ENCODE assay signal across 8 cellular contexts in genomic region chr12:102917026-102917787, GRCh38. TPM values are rescaled to one million over a fixed set of nuclear protein-coding genes. Genes with fewer than 3 reads are reported as not detected.
DNase-seq lines count a peak whose midpoint lies in the region; ATAC-seq, FAIRE-seq and TF ChIP-seq lines count a peak whose summit lies in the region.
"Had no signal": no experiment of that assay in that cellular context is flagged by ENCODE, and none has a peak within 500 bp of the region (broad histone marks: within the 10 kb centered on the region; RNA-seq: fewer than 3 reads in every experiment).

Gene PAH (minus strand): TSS chr12:102917244. CDS start chr12:102917130, 114 bp downstream.

- H3K4me1 ChIP-seq in kidney (ENCODE audit: control insufficient read depth in 1 of 2, insufficient read depth in 1 of 2, low read depth in 1 of 2, low read length in 2 of 2) (peaks cover 0 to 7% of the 10 kb centered on the region in 2 donors), upper lobe of left lung (peaks cover 0 to 7% (median 0%) of the 10 kb centered on the region in 4 donors)

- peak; percentile 40 for DNase-seq in activated CD8-positive, alpha-beta memory T cell treated with anti-CD3 and anti-CD28 coated beads, Interleukin-2, amount 10 ng/mL, durations not matched to agents 7 days and 5 days
- DNase-seq in kidney (peak; percentile 76), upper lobe of left lung (peak; percentile 24 to 61), cerebellar cortex (ENCODE audit: low spot score) (no peak), GF-D8 (lab: John Stamatoyannopoulos, UW) (no peak)

- no peaks in the 10 kb centered on the region for H3K9me3 ChIP-seq in kidney (ENCODE audit: control insufficient read depth in 1 of 2, low read length in 2 of 2)
- H3K9me3 ChIP-seq in upper lobe of left lung, result no peaks in the 10 kb centered on the region

- H3K27ac Mint-ChIP-seq in activated CD8-positive, alpha-beta memory T cell treated with anti-CD3 and anti-CD28 coated beads, Interleukin-2, amount 10 ng/mL, durations not matched to agents 7 days and 5 days, result no peak within 1 kb of the TSS

- peak within 1 kb of the TSS; percentile 48 to 81 for H3K27ac ChIP-seq in kidney (ENCODE audit: low read depth in 2 of 2, low read length in 2 of 2)
- no peak within 1 kb of the TSS for H3K27ac ChIP-seq in upper lobe of left lung

- H3K4me3 ChIP-seq in kidney (ENCODE audit: low read length in 2 of 2) (peak within 1 kb of the TSS; percentile 54 to 72), upper lobe of left lung (peak within 1 kb of the TSS in 3 of 4 donors; percentile 15 to 40 (median 27))

- WGBS in upper lobe of left lung, 2 donors, result 1 to 7% methylated on average over 16 to 30 of the region's 30 CpGs

- TF ChIP-seq POLR2A in GM19099 (IDR thresholded peaks at IDR 0.05; ENCODE audit: extremely low read depth, insufficient read length, low read depth), result peak; percentile 30
- TF ChIP-seq POLR2A in upper lobe of left lung (IDR thresholded peaks at IDR 0.05), result no peak

- TF ChIP-seq EP300 in upper lobe of left lung (IDR thresholded peaks at IDR 0.05), result no peak

- CTCF ChIA-PET in activated CD8-positive, alpha-beta memory T cell treated with anti-CD3 and anti-CD28 coated beads, Interleukin-2, amount 10 ng/mL, durations not matched to agents 7 days and 5 days (lab: Charles Lee), result interaction anchor here (0.9 to 1.3 kb wide), 2 partner anchors 12 to 631 kb away, joined by 3 read pairs; no protein-coding TSS in a partner anchor

- H3K9ac ChIP-seq in kidney (ENCODE audit: low read length in 2 of 2), result peak within 1 kb of the TSS in 1 of 2 donors; percentile 31

- no peak for FAIRE-seq in kidney (lab: Jason Lieb, UNC)

- no peaks in the 10 kb centered on the region for H3K27me3 ChIP-seq in upper lobe of left lung

- H3K4me1 Mint-ChIP-seq in activated CD8-positive, alpha-beta memory T cell treated with anti-CD3 and anti-CD28 coated beads, Interleukin-2, amount 10 ng/mL, durations not matched to agents 7 days and 5 days, result peaks cover 2% of the 10 kb centered on the region

- TF ChIP-seq CTCF in kidney (IDR thresholded peaks at IDR 0.05; ENCODE audit: borderline replicate concordance, extremely low read depth, insufficient read depth) (no peak), upper lobe of left lung (IDR thresholded peaks at IDR 0.05) (no peak)

- intact Hi-C loops in kidney (cut with DNase I), result no loop called here

- H3K36me3 Mint-ChIP-seq in activated CD8-positive, alpha-beta memory T cell treated with anti-CD3 and anti-CD28 coated beads, Interleukin-2, amount 10 ng/mL, durations not matched to agents 7 days and 5 days, result no peaks in the 10 kb centered on the region

- no peaks in the 10 kb centered on the region for H3K27me3 Mint-ChIP-seq in activated CD8-positive, alpha-beta memory T cell treated with anti-CD3 and anti-CD28 coated beads, Interleukin-2, amount 10 ng/mL, durations not matched to agents 7 days and 5 days

- peak within 1 kb of the TSS; percentile 46 for H3K4me3 Mint-ChIP-seq in activated CD8-positive, alpha-beta memory T cell treated with anti-CD3 and anti-CD28 coated beads, Interleukin-2, amount 10 ng/mL, durations not matched to agents 7 days and 5 days

- no peaks in the 10 kb centered on the region for H3K36me3 ChIP-seq in kidney (ENCODE audit: control insufficient read depth in 1 of 2, insufficient read depth in 2 of 2, low read length in 2 of 2)
- no peaks in the 10 kb centered on the region for H3K36me3 ChIP-seq in upper lobe of left lung

- ATAC-seq in HG03139 (IDR thresholded peaks at IDR 0.05; ENCODE audit: unreplicated experiment) (peak; percentile 56), upper lobe of left lung (ENCODE audit: low FRiP score in 2 of 2) (peak; percentile 41 to 50)
- peak; percentile 65 for ATAC-seq in activated CD8-positive, alpha-beta memory T cell treated with anti-CD3 and anti-CD28 coated beads, Interleukin-2, amount 10 ng/mL, durations not matched to agents 7 days and 5 days

- no peaks in the 10 kb centered on the region for H3K9me3 Mint-ChIP-seq in activated CD8-positive, alpha-beta memory T cell treated with anti-CD3 and anti-CD28 coated beads, Interleukin-2, amount 10 ng/mL, durations not matched to agents 7 days and 5 days (ENCODE audit: low read depth)

RNA-seq across cellular contexts. Expression of gene PAH, which starts in this region (rescaled TPM):
- not detected for total RNA-seq in activated CD8-positive, alpha-beta memory T cell treated with anti-CD3 and anti-CD28 coated beads, Interleukin-2, amount 10 ng/mL, durations not matched to agents 7 days and 5 days
- total RNA-seq in kidney, result 8.7 TPM
- polyA plus RNA-seq in kidney (ENCODE audit: insufficient read depth, low read depth, low replicate concordance), result 193 TPM
- 1 to 10 TPM in 1 of 6 donors, under 1 TPM in 1, not detected in 4; 0.89 to 1.2 TPM for total RNA-seq in upper lobe of left lung
- polyA plus RNA-seq: neural cell had no signal

Comparison
In these comparisons a context has a peak if more than half of its experiments do, and no peak if none do; other contexts are left out.
1. Peak in DNase-seq and ATAC-seq in activated CD8-positive, alpha-beta memory T cell treated with anti-CD3 and anti-CD28 coated beads, Interleukin-2, amount 10 ng/mL, durations not matched to agents 7 days and 5 days; RNA of the gene not detected or under 1 TPM.
2. DNase-seq: peak in kidney (single experiment) and upper lobe of left lung (2 of 2); none in cerebellar cortex (single experiment) and GF-D8 (single experiment).
3. H3K27ac ChIP-seq: peak in kidney (2 of 2); none in upper lobe of left lung (0 of 4).
4. Peak in every context shown above with its lines, with median percentiles within 50 percentile points of each other: ATAC-seq.